In genomic region chr1:18481190-18481920, GRCh38 we compare ENCODE assay signal across 1 cellular context.
A peak's percentile ranks its signal among the peaks of the same experiment; 100 is the strongest.
TF ChIP-seq lines count a peak whose summit lies in the region.

No MANE protein-coding gene starts in this region.

TF ChIP-seq in HepG2, 621 proteins besides CTCF, POLR2A, EP300 and RAD21 (continued from another document):
- TF ChIP-seq ZNF646 (CRISPR knock-in tag; IDR thresholded peaks at IDR 0.05): no peak
- TF ChIP-seq ZBTB3 (CRISPR knock-in tag; IDR thresholded peaks at IDR 0.05; ENCODE audit: borderline replicate concordance, low read depth): no peak
- TF ChIP-seq KDM5B (CRISPR knock-in tag; IDR thresholded peaks at IDR 0.05; ENCODE audit: borderline replicate concordance): no peak
- no peak for TF ChIP-seq ASH2L (IDR thresholded peaks at IDR 0.05; ENCODE audit: insufficient read length, low read depth, low read length)
- TF ChIP-seq ZFP36 (IDR thresholded peaks at IDR 0.05; ENCODE audit: borderline replicate concordance, low read depth, low read length, partially characterized antibody): no peak
- TF ChIP-seq ZMAT5 (CRISPR knock-in tag; IDR thresholded peaks at IDR 0.05; ENCODE audit: borderline replicate concordance, low read depth): no peak
- no peak for TF ChIP-seq ZNF382 (CRISPR knock-in tag; IDR thresholded peaks at IDR 0.05; ENCODE audit: borderline replicate concordance)
- TF ChIP-seq NR2C2 (CRISPR knock-in tag; IDR thresholded peaks at IDR 0.05; ENCODE audit: borderline replicate concordance): no peak
- no peak for TF ChIP-seq SAFB2 (CRISPR knock-in tag; IDR thresholded peaks at IDR 0.05; ENCODE audit: borderline replicate concordance, low read depth)
- TF ChIP-seq FOXJ3 (CRISPR knock-in tag; IDR thresholded peaks at IDR 0.05; ENCODE audit: borderline replicate concordance): no peak
- TF ChIP-seq ZNF552 (CRISPR knock-in tag; IDR thresholded peaks at IDR 0.05; ENCODE audit: borderline replicate concordance): no peak
- no peak for TF ChIP-seq HDAC6 (IDR thresholded peaks at IDR 0.05; ENCODE audit: low read depth, low read length)
- no peak for TF ChIP-seq THAP8 (CRISPR knock-in tag; IDR thresholded peaks at IDR 0.05; ENCODE audit: borderline replicate concordance)
- TF ChIP-seq AFF4 (CRISPR knock-in tag; IDR thresholded peaks at IDR 0.05): no peak
- TF ChIP-seq DZIP1 (CRISPR knock-in tag; IDR thresholded peaks at IDR 0.05): 0 out of 2 replicates have a peak, but pooled peaks have one; percentile 35
- TF ChIP-seq SMYD3 (CRISPR knock-in tag; IDR thresholded peaks at IDR 0.05): no peak
- TF ChIP-seq ZNF337 (CRISPR knock-in tag; IDR thresholded peaks at IDR 0.05; ENCODE audit: borderline replicate concordance, low read depth): no peak
- TF ChIP-seq HIVEP1 (CRISPR knock-in tag; IDR thresholded peaks at IDR 0.05): no peak
- TF ChIP-seq BCL3 (CRISPR knock-in tag; IDR thresholded peaks at IDR 0.05): 0 out of 2 replicates have a peak, but pooled peaks have one; percentile 57
- 0 out of 2 replicates have a peak, but pooled peaks have one; percentile 5 for TF ChIP-seq HOXA3 (CRISPR knock-in tag; IDR thresholded peaks at IDR 0.05)
- 0 out of 2 replicates have a peak, but pooled peaks have one; percentile 8 for TF ChIP-seq ZSCAN25 (CRISPR knock-in tag; IDR thresholded peaks at IDR 0.05)
- TF ChIP-seq KLF13 (CRISPR knock-in tag; IDR thresholded peaks at IDR 0.05): no peak
- peak; percentile 46; the same call in 1 of the 2 replicates for TF ChIP-seq ZNF687 (CRISPR knock-in tag; IDR thresholded peaks at IDR 0.05)
